1 cellular context compared by ENCODE assay signal in genomic region chr12:124513297-124513867, GRCh38.
A peak's percentile ranks its signal among the peaks of the same experiment; 100 is the strongest.
TF ChIP-seq lines count a peak whose summit lies in the region.

No MANE protein-coding gene starts in this region.

TF ChIP-seq in WTC11, 78 proteins besides CTCF, POLR2A, EP300 and RAD21 (continued from another document):
- TF ChIP-seq AR (CRISPR knock-in tag; IDR thresholded peaks at IDR 0.05) (no peak), SMAD3 (CRISPR knock-in tag; IDR thresholded peaks at IDR 0.05; ENCODE audit: borderline replicate concordance) (no peak), ARID4B (CRISPR knock-in tag; IDR thresholded peaks at IDR 0.05; ENCODE audit: borderline replicate concordance) (no peak), FOXP4 (CRISPR knock-in tag; IDR thresholded peaks at IDR 0.05) (no peak), OVOL2 (CRISPR knock-in tag; IDR thresholded peaks at IDR 0.05; ENCODE audit: borderline replicate concordance) (no peak), ZNF396 (CRISPR knock-in tag; IDR thresholded peaks at IDR 0.05; ENCODE audit: borderline replicate concordance) (no peak), GTF2I (CRISPR knock-in tag; conservative IDR thresholded peaks at IDR 0.05) (peak; percentile 77; the same call in 1 of the 2 replicates), RELA (CRISPR knock-in tag; IDR thresholded peaks at IDR 0.05; ENCODE audit: borderline replicate concordance) (no peak), ERG (CRISPR knock-in tag; IDR thresholded peaks at IDR 0.05) (no peak)
